In genomic region chr6:158219229-158219628, GRCh38 we compare ENCODE assay signal across 1 cellular context.
TF ChIP-seq lines count a peak whose summit lies in the region.

No MANE protein-coding gene starts in this region.

TF ChIP-seq in HepG2, 621 proteins besides CTCF, POLR2A, EP300 and RAD21:
- TF ChIP-seq HNF1A (IDR thresholded peaks at IDR 0.05; ENCODE audit: low read depth) (no peak), HNF1A (CRISPR knock-in tag; IDR thresholded peaks at IDR 0.05; ENCODE audit: borderline replicate concordance) (no peak), CEBPB (IDR thresholded peaks at IDR 0.05; ENCODE audit: borderline replicate concordance, low read depth, low read length) (peak; percentile 76), FOSL2 (CRISPR knock-in tag; IDR thresholded peaks at IDR 0.05) (0 out of 2 replicates have a peak, but pooled peaks have one; percentile 14), CEBPG (CRISPR knock-in tag; IDR thresholded peaks at IDR 0.05) (0 out of 2 replicates have a peak, but pooled peaks have one; percentile 17), USF2 (IDR thresholded peaks at IDR 0.05; ENCODE audit: low read depth, low read length) (peak; percentile 21; the same call in 1 of the 2 replicates), USF2 (CRISPR knock-in tag; IDR thresholded peaks at IDR 0.05; ENCODE audit: borderline replicate concordance) (no peak), HMG20A (CRISPR knock-in tag; IDR thresholded peaks at IDR 0.05; ENCODE audit: borderline replicate concordance) (no peak), ATF4 (CRISPR knock-in tag; IDR thresholded peaks at IDR 0.05) (peak in 1 of 2 experiments; percentile 90; a peak in 2 of 4 replicates)
